Comparison of ENCODE assay signal across 25 cellular contexts in genomic region chr16:51615141-51615540, GRCh38.
A peak's percentile ranks its signal among the peaks of the same experiment; 100 is the strongest.
DNase-seq lines count a peak whose midpoint lies in the region; ATAC-seq, FAIRE-seq and TF ChIP-seq lines count a peak whose summit lies in the region.
"Had no signal": no experiment of that assay in that cellular context is flagged by ENCODE, and none has a peak within 500 bp of the region (broad histone marks: within the 10 kb centered on the region; RNA-seq: fewer than 3 reads in every experiment).

No MANE protein-coding gene starts in this region.

- H3K4me1 Mint-ChIP-seq in GM23338 (peaks cover 13% of the 10 kb centered on the region), neural progenitor cell (peaks cover 15% of the 10 kb centered on the region)
- H3K4me1 Mint-ChIP-seq: CD4-positive, CD25-positive, alpha-beta regulatory T cell; CD8-positive, alpha-beta memory T cell had no signal

- H3K4me3 ChIP-seq in GM23338 (no peak overlapping the region), H7 (ENCODE audit: insufficient read depth, low read depth, low read length) (no peak overlapping the region), H1 (ENCODE audit: extremely low read depth in 1 of 4, insufficient read depth in 2 of 4, low read depth in 3 of 4, low read length in 4 of 4) (no peak overlapping the region), neural progenitor cell (no peak overlapping the region), esophagus squamous epithelium (no peak overlapping the region), vagina (no peak overlapping the region)
- H3K4me3 ChIP-seq: GM12878 had no signal

- H3F3A ChIP-seq in GM23338 (replicated peaks; ENCODE audit: low read depth) (no peaks in the 10 kb centered on the region), neural progenitor cell (ENCODE audit: low read depth) (peaks cover 29% of the 10 kb centered on the region)

- POLR2A ChIA-PET in H1 (lab: Charles Lee; ENCODE audit: partially characterized antibody) = no interaction called here

- no peak for TF ChIP-seq POLR2A in H1 (IDR thresholded peaks at IDR 0.05; ENCODE audit: control extremely low read depth in 1 of 2, low read depth in 2 of 2, low read length in 2 of 2)
- no peak for TF ChIP-seq POLR2A in esophagus squamous epithelium (IDR thresholded peaks at IDR 0.05)
- no peak for TF ChIP-seq POLR2A in vagina (IDR thresholded peaks at IDR 0.05)

- H4K5ac ChIP-seq in H1 (ENCODE audit: insufficient read length, low read depth, low read length) = no peak overlapping the region

- H3K79me2 ChIP-seq in GM23338 (replicated peaks; ENCODE audit: insufficient read depth) (no peaks in the 10 kb centered on the region), H1 (ENCODE audit: control insufficient read depth in 1 of 2, insufficient read depth in 2 of 2, low read length in 2 of 2) (no peaks in the 10 kb centered on the region), neural progenitor cell (ENCODE audit: low read depth) (no peaks in the 10 kb centered on the region)

- no peak overlapping the region for H4K8ac ChIP-seq in H1 (ENCODE audit: extremely low read depth, insufficient read depth, low read length)

- H3K27me3 ChIP-seq in GM23338 (ENCODE audit: insufficient read depth) = no peaks in the 10 kb centered on the region
- no peaks in the 10 kb centered on the region for H3K27me3 ChIP-seq in H7 (ENCODE audit: control insufficient read depth, insufficient read depth, low read length)
- H3K27me3 ChIP-seq in H1 (replicated peaks in 1 of 4; ENCODE audit: control insufficient read depth in 3 of 4, extremely low read depth in 1 of 4, insufficient read depth in 3 of 4, low read length in 3 of 4) = no peaks in the 10 kb centered on the region; a peak in 1 of 7 replicates
- H3K27me3 ChIP-seq in neural progenitor cell = no peaks in the 10 kb centered on the region
- H3K27me3 ChIP-seq in esophagus squamous epithelium = no peaks in the 10 kb centered on the region
- no peaks in the 10 kb centered on the region for H3K27me3 ChIP-seq in vagina
- H3K27me3 ChIP-seq: BE2C had no signal

- intact Hi-C loops in esophagus squamous epithelium (cut with DNase I) = no loop called here
- intact Hi-C loops in vagina (cut with DNase I) = no loop called here

- H3K27ac ChIP-seq in GM23338 (ENCODE audit: low read depth) (no peak overlapping the region), H1 (ENCODE audit: low read depth, low read length) (no peak overlapping the region), neural progenitor cell (peak overlapping the region; percentile 90), esophagus squamous epithelium (no peak overlapping the region), vagina (no peak overlapping the region)

- H3K9ac ChIP-seq in H1 (replicated peaks in 1 of 4; ENCODE audit: extremely low read depth in 1 of 4, low read depth in 3 of 4, low read length in 3 of 4) (no peak overlapping the region), neural progenitor cell (no peak overlapping the region)

- CTCF ChIA-PET in H1 (lab: Charles Lee; ENCODE audit: partially characterized antibody) = no interaction called here

- H3K23me2 ChIP-seq in H1 (ENCODE audit: low read depth, low read length) = no peaks in the 10 kb centered on the region

- no peak for FAIRE-seq in H1 (lab: Jason Lieb, UNC)
- FAIRE-seq: A204.1, GM12878, GM19239, H54, HTR-8/SVneo had no signal

- no peak for TF ChIP-seq EP300 in H1 (IDR thresholded peaks at IDR 0.05; ENCODE audit: borderline replicate concordance in 1 of 2, low read depth in 2 of 2, low read length in 2 of 2)

- H2BK20ac ChIP-seq in H1 (ENCODE audit: low read length) = no peak overlapping the region

- no peak overlapping the region for H2BK15ac ChIP-seq in H1 (ENCODE audit: low read length)

- no peak overlapping the region for H4K91ac ChIP-seq in H1 (replicated peaks; ENCODE audit: insufficient read length, low read length)

- H3K36me3 Mint-ChIP-seq in GM23338 (ENCODE audit: low read depth) (no peaks in the 10 kb centered on the region; the same call in 2 of the 3 replicates), neural progenitor cell (no peaks in the 10 kb centered on the region)
- H3K36me3 Mint-ChIP-seq: CD4-positive, CD25-positive, alpha-beta regulatory T cell had no signal

- H3K4me1 ChIP-seq in GM23338 (ENCODE audit: insufficient read depth) = peaks cover 8% of the 10 kb centered on the region; the same call in 1 of the 2 replicates
- peaks cover 0 to 4% (median 2%) of the 10 kb centered on the region in 4 experiments; a peak in 4 of 7 replicates for H3K4me1 ChIP-seq in H1 (replicated peaks in 1 of 4; ENCODE audit: control insufficient read depth in 3 of 4, insufficient read depth in 4 of 4, low read length in 3 of 4)
- peaks cover 49% of the 10 kb centered on the region for H3K4me1 ChIP-seq in neural progenitor cell
- H3K4me1 ChIP-seq in esophagus squamous epithelium = no peaks in the 10 kb centered on the region
- no peaks in the 10 kb centered on the region for H3K4me1 ChIP-seq in vagina
- H3K4me1 ChIP-seq: BE2C had no signal

- no peak overlapping the region for H3K18ac ChIP-seq in H1 (ENCODE audit: extremely low read depth, low read length)

- no peak overlapping the region for H3K14ac ChIP-seq in H1 (ENCODE audit: insufficient read length)

- H3K36me3 ChIP-seq in GM23338 (ENCODE audit: insufficient read depth) (no peaks in the 10 kb centered on the region), H7 (replicated peaks; ENCODE audit: control insufficient read depth, insufficient read depth, low read length) (no peaks in the 10 kb centered on the region), H1 (ENCODE audit: control insufficient read depth in 2 of 4, insufficient read depth in 4 of 4, low read length in 3 of 4) (no peaks in the 10 kb centered on the region), neural progenitor cell (no peaks in the 10 kb centered on the region), esophagus squamous epithelium (no peaks in the 10 kb centered on the region), vagina (no peaks in the 10 kb centered on the region)
- H3K36me3 ChIP-seq: BE2C had no signal

- H3K9me3 Mint-ChIP-seq in GM23338 (no peaks in the 10 kb centered on the region), neural progenitor cell (peaks cover 3% of the 10 kb centered on the region)

- no peaks in the 10 kb centered on the region for H4K20me1 ChIP-seq in GM23338 (replicated peaks; ENCODE audit: insufficient read depth)
- H4K20me1 ChIP-seq in H1 (replicated peaks in 1 of 2; ENCODE audit: control insufficient read depth in 1 of 2, insufficient read depth in 2 of 2, low read length in 2 of 2) = no peaks in the 10 kb centered on the region
- no peaks in the 10 kb centered on the region for H4K20me1 ChIP-seq in neural progenitor cell (ENCODE audit: low read depth)

- TF ChIP-seq CTCF in GM23338 (conservative IDR thresholded peaks at IDR 0.05; ENCODE audit: low read depth in 2 of 2) (no peak), H1 (IDR thresholded peaks at IDR 0.05; ENCODE audit: control extremely low read depth in 1 of 3, insufficient read depth in 1 of 3, low read depth in 1 of 3, low read length in 3 of 3) (no peak), neural progenitor cell (IDR thresholded peaks at IDR 0.05) (no peak), esophagus squamous epithelium (IDR thresholded peaks at IDR 0.05) (no peak), vagina (IDR thresholded peaks at IDR 0.05) (no peak)

- no peak overlapping the region for H2AK5ac ChIP-seq in H1 (ENCODE audit: low read depth, low read length)

- H3K27ac Mint-ChIP-seq in GM23338 = no peak overlapping the region
- no peak overlapping the region for H3K27ac Mint-ChIP-seq in neural progenitor cell
- H3K27ac Mint-ChIP-seq: CD4-positive, CD25-positive, alpha-beta regulatory T cell; CD8-positive, alpha-beta memory T cell; HFFc6 had no signal

- 76% methylated on average over 4 of the region's 4 CpGs; no CpG with 5 or more reads in 1 of the 2 experiments for WGBS in H1 (ENCODE audit: extremely low coverage in 1 of 2, insufficient coverage in 1 of 2, insufficient read length in 1 of 2, insufficient replicate concordance in 2 of 2, low coverage in 1 of 2, low lambda C conversion rate in 2 of 2, missing lambda C conversion rate in 1 of 2), 2 experiments
- WGBS in esophagus squamous epithelium, 2 donors = 87 to 100% methylated on average over 2 to 4 of the region's 4 CpGs

- no peaks in the 10 kb centered on the region for H3K9me2 ChIP-seq in GM23338 (ENCODE audit: insufficient read depth)

- H3K79me1 ChIP-seq in H1 (ENCODE audit: low read depth, low read length) = no peaks in the 10 kb centered on the region

- TF ChIP-seq RAD21 in H1 (IDR thresholded peaks at IDR 0.05 in 1 of 2, conservative IDR thresholded peaks at IDR 0.05 in 1 of 2; ENCODE audit: low read depth in 2 of 2, low read length in 2 of 2) = no peak; a peak in 1 of 4 replicates

- no peak overlapping the region for H3K4me2 ChIP-seq in GM23338
- no peak overlapping the region for H3K4me2 ChIP-seq in H1 (ENCODE audit: insufficient read depth in 1 of 2, low read depth in 2 of 2, low read length in 2 of 2)
- peak overlapping the region; percentile 72 for H3K4me2 ChIP-seq in neural progenitor cell

- no peak overlapping the region for H3K4ac ChIP-seq in H1 (replicated peaks; ENCODE audit: insufficient read length, low read depth, low read length)

- DNase-seq in GM23338 (ENCODE audit: low spot score) (peak; percentile 13), H7 (peak; percentile 39), H1 (ENCODE audit: low read depth in 1 of 2, low spot score in 2 of 2) (no peak), neural progenitor cell (ENCODE audit: low spot score) (peak; percentile 90), esophagus squamous epithelium (lab: John Stamatoyannopoulos, UW) (no peak), vagina (ENCODE audit: extremely low spot score in 2 of 2) (no peak)
- no peak for DNase-seq in activated CD4-positive, CD25-positive, alpha-beta regulatory T cell (lab: John Stamatoyannopoulos, UW)
- DNase-seq: ACHN; BE2C; C1 segment of cervical spinal cord; CD4-positive, CD25-positive, alpha-beta regulatory T cell; CD8-positive, alpha-beta memory T cell; COR-L47; DMS 273 treated with DMSO at 0.1 percent for 48 hours; DMS53; DND-41; EL; HFFc6; IMR-90 had no signal

- H3K4me3 Mint-ChIP-seq in GM23338 = no peak overlapping the region
- H3K4me3 Mint-ChIP-seq in neural progenitor cell = no peak overlapping the region
- H3K4me3 Mint-ChIP-seq: CD4-positive, CD25-positive, alpha-beta regulatory T cell; CD8-positive, alpha-beta memory T cell; HFFc6 had no signal

- no peaks in the 10 kb centered on the region for H3K9me3 ChIP-seq in H1 (ENCODE audit: insufficient read depth in 2 of 2, low read depth in 1 of 2, low read length in 1 of 2)
- H3K9me3 ChIP-seq in neural progenitor cell (ENCODE audit: low read depth) = no peaks in the 10 kb centered on the region
- H3K9me3 ChIP-seq in esophagus squamous epithelium = no peaks in the 10 kb centered on the region
- no peaks in the 10 kb centered on the region for H3K9me3 ChIP-seq in vagina
- H3K9me3 ChIP-seq: BE2C had no signal

- no peak overlapping the region for H2BK120ac ChIP-seq in H1 (replicated peaks; ENCODE audit: low read depth, low read length)

- no peak overlapping the region for H3K56ac ChIP-seq in H1 (replicated peaks; ENCODE audit: insufficient read length, low read depth, low read length)

- peak overlapping the region; percentile 64; the same call in 1 of the 2 replicates for H2AFZ ChIP-seq in GM23338
- H2AFZ ChIP-seq in H1 (ENCODE audit: low read length) = peak overlapping the region; percentile 27; the same call in 1 of the 2 replicates
- H2AFZ ChIP-seq in neural progenitor cell (replicated peaks) = no peak overlapping the region

- H2BK5ac ChIP-seq in H1 (ENCODE audit: low read depth, low read length) = no peak overlapping the region

- H3K23ac ChIP-seq in H1 (ENCODE audit: insufficient read length) = no peak overlapping the region

- H2BK12ac ChIP-seq in H1 (ENCODE audit: low read depth, low read length) = no peak overlapping the region

- ATAC-seq in GM23338 = peak; percentile 55
- ATAC-seq: GM12878, HCT116 had no signal

- H3K27me3 Mint-ChIP-seq in GM23338 (ENCODE audit: insufficient read depth, low read depth, poor library complexity) (peaks cover 4% of the 10 kb centered on the region), neural progenitor cell (ENCODE audit: insufficient read depth, low read depth) (no peaks in the 10 kb centered on the region)
- H3K27me3 Mint-ChIP-seq: CD4-positive, CD25-positive, alpha-beta regulatory T cell had no signal

Comparison
In these comparisons a context has a peak if more than half of its experiments do, and no peak if none do; other contexts are left out.
1. DNase-seq: peak in GM23338 (single experiment), H7 (single experiment) and neural progenitor cell (single experiment); none in H1 (0 of 2), esophagus squamous epithelium (single experiment), activated CD4-positive, CD25-positive, alpha-beta regulatory T cell (0 of 4) and vagina (0 of 2).